Comparison of ENCODE assay signal across 11 cellular contexts in the genomic region with DNA sequence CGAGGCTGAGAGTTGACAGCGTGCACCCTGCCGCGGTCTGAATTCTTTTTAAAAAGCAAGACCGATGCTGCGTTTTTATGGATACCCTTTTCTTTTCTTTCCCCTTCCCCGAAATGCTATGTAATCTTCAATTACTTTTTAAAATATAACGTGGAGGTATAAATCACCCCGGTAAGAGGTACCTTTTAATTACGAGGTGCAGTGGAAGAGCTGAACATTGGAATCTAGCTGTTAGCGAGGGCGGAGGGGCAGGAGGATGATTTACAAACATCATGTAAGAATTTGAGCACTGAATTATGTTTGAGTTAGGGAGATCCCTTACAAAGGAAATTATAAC. TPM values are rescaled to one million over a fixed set of nuclear protein-coding genes. Genes with fewer than 3 reads are reported as not detected.
DNase-seq lines count a peak whose midpoint lies in the region; ATAC-seq and TF ChIP-seq lines count a peak whose summit lies in the region.
"Had no signal": no experiment of that assay in that cellular context is flagged by ENCODE, and none has a peak within 500 bp of the region (broad histone marks: within the 10 kb centered on the region; RNA-seq: fewer than 3 reads in every experiment).

No MANE protein-coding gene starts in this region.

- no peak overlapping the region for H4K5ac ChIP-seq in H9 (ENCODE audit: insufficient read length, low read depth, low read length)

- no peak overlapping the region for H4K8ac ChIP-seq in H9 (replicated peaks; ENCODE audit: insufficient read length, low read depth, low read length)

- H3K27ac ChIP-seq in H9 (ENCODE audit: insufficient read length, low read depth, low read length) (no peak overlapping the region), RWPE2 (ENCODE audit: poor library complexity, severe bottlenecking) (no peak overlapping the region), iPS-18a (ENCODE audit: low read length) (no peak overlapping the region), skin epidermis (peak overlapping the region in 3 of 21 experiments; percentile 59 to 64 (median 61))
- H3K27ac ChIP-seq in naive thymus-derived CD4-positive, alpha-beta T cell (ENCODE audit: low read depth, low read length), result no peak overlapping the region
- H3K27ac ChIP-seq: foreskin keratinocyte had no signal

- H3K4me2 ChIP-seq in H9 (ENCODE audit: insufficient read depth, insufficient read length, low read length), result peak overlapping the region; percentile 64

- H3K4me1 ChIP-seq in H9 (ENCODE audit: insufficient read depth, low read length), result no peaks in the 10 kb centered on the region
- peaks cover 3% of the 10 kb centered on the region for H3K4me1 ChIP-seq in RWPE2 (ENCODE audit: insufficient read depth, poor library complexity, severe bottlenecking)
- H3K4me1 ChIP-seq in iPS-18a (ENCODE audit: control insufficient read depth, low read depth, low read length), result peaks cover 2% of the 10 kb centered on the region
- no peaks in the 10 kb centered on the region for H3K4me1 ChIP-seq in naive thymus-derived CD4-positive, alpha-beta T cell (ENCODE audit: control insufficient read depth in 2 of 2, insufficient read depth in 2 of 2, low read length in 2 of 2)
- H3K4me1 ChIP-seq: foreskin keratinocyte had no signal

- H3K9me3 Mint-ChIP-seq in H9, result peaks cover 2 to 3% of the 10 kb centered on the region in 2 experiments
- H3K9me3 Mint-ChIP-seq in naive thymus-derived CD4-positive, alpha-beta T cell, result peaks cover 0 to 4% (median 1%) of the 10 kb centered on the region in 11 donors

- H3K79me2 ChIP-seq in H9 (ENCODE audit: insufficient read depth, low read length), result no peaks in the 10 kb centered on the region

- H3K27me3 ChIP-seq in H9 (ENCODE audit: insufficient read depth, low read length) (peaks cover 16% of the 10 kb centered on the region; the same call in 1 of the 2 replicates), RWPE2 (ENCODE audit: insufficient read depth, poor library complexity, severe bottlenecking) (peaks cover 37% of the 10 kb centered on the region), iPS-18a (ENCODE audit: control insufficient read depth, insufficient read depth, low read length) (peaks cover 60% of the 10 kb centered on the region)
- H3K27me3 ChIP-seq in naive thymus-derived CD4-positive, alpha-beta T cell (ENCODE audit: control insufficient read depth in 2 of 2, insufficient read depth in 2 of 2, low read length in 2 of 2), result no peaks in the 10 kb centered on the region

- no peaks in the 10 kb centered on the region for H3K79me1 ChIP-seq in H9 (ENCODE audit: insufficient read depth, low read depth, low read length, poor library complexity, severe bottlenecking)

- peaks cover 11% of the 10 kb centered on the region for H3K23me2 ChIP-seq in H9 (ENCODE audit: insufficient read length, low read depth, low read length, poor library complexity, severe bottlenecking)

- no peak for TF ChIP-seq POLR2A in erythroblast (IDR thresholded peaks at IDR 0.05; ENCODE audit: low read length)

- H3K56ac ChIP-seq in H9 (ENCODE audit: insufficient read length, low read depth, low read length), result no peak overlapping the region

- peak overlapping the region; percentile 54 for H3K4me3 ChIP-seq in RWPE2 (ENCODE audit: severe bottlenecking)
- H3K4me3 ChIP-seq in iPS-18a (ENCODE audit: low read length), result peak overlapping the region; percentile 66
- peak overlapping the region in 6 of 7 experiments; percentile 20 to 55 (median 35) for H3K4me3 ChIP-seq in skin epidermis
- no peak overlapping the region for H3K4me3 ChIP-seq in naive thymus-derived CD4-positive, alpha-beta T cell (ENCODE audit: low read length)

- POLR2A ChIA-PET in naive thymus-derived CD4-positive, alpha-beta T cell (lab: Charles Lee), result no interaction called here

- H3K9me3 ChIP-seq in H9 (ENCODE audit: control insufficient read depth, low read depth, low read length) (no peaks in the 10 kb centered on the region), RWPE2 (ENCODE audit: severe bottlenecking) (no peaks in the 10 kb centered on the region), iPS-18a (ENCODE audit: control insufficient read depth, low read depth, low read length) (no peaks in the 10 kb centered on the region)
- no peaks in the 10 kb centered on the region for H3K9me3 ChIP-seq in naive thymus-derived CD4-positive, alpha-beta T cell (ENCODE audit: control insufficient read depth in 2 of 3, low read length in 3 of 3)

- peaks cover 0 to 2% (median under 1%) of the 10 kb centered on the region in 3 experiments; a peak in 4 of 7 replicates for H3K36me3 Mint-ChIP-seq in H9 (ENCODE audit: insufficient read depth in 1 of 3, low read depth in 3 of 3)
- peaks cover 0 to under 1% (median 0%) of the 10 kb centered on the region in 5 donors for H3K36me3 Mint-ChIP-seq in naive thymus-derived CD4-positive, alpha-beta T cell

- H3K9ac ChIP-seq in H9 (ENCODE audit: extremely low read depth, insufficient read length, low read length), result no peak overlapping the region
- no peak overlapping the region for H3K9ac ChIP-seq in iPS-18a (ENCODE audit: low read length)

- no peak overlapping the region for H2AK5ac ChIP-seq in H9 (ENCODE audit: insufficient read length, low read length)

- H3T11ph ChIP-seq in H9 (ENCODE audit: low read length), result no peak overlapping the region

- no peak overlapping the region for H2BK15ac ChIP-seq in H9 (ENCODE audit: low read depth, low read length)

- H2AFZ ChIP-seq in H9 (ENCODE audit: low read length), result no peak overlapping the region

- no CpG with 5 or more reads among the region's 12 CpGs for WGBS in H9 (ENCODE audit: extremely low coverage, insufficient read length, low lambda C conversion rate)

- H2BK5ac ChIP-seq in H9 (ENCODE audit: insufficient read length, low read length), result no peak overlapping the region

- CTCF ChIA-PET in naive thymus-derived CD4-positive, alpha-beta T cell (lab: Charles Lee), result no interaction called here

- no peaks in the 10 kb centered on the region for H4K20me1 ChIP-seq in H9 (ENCODE audit: control insufficient read depth, insufficient read depth, insufficient read length)

- ATAC-seq in RWPE2 (ENCODE audit: low read depth) (peak; percentile 6; the same call in 2 of the 3 replicates), GM18517 (IDR thresholded peaks at IDR 0.05; ENCODE audit: unreplicated experiment) (no peak)
- ATAC-seq in naive thymus-derived CD4-positive, alpha-beta T cell, result no peak

- TF ChIP-seq CTCF in H9 (conservative IDR thresholded peaks at IDR 0.05) (no peak), RWPE2 (IDR thresholded peaks at IDR 0.05; ENCODE audit: poor library complexity, severe bottlenecking) (no peak)

- H3K4me1 Mint-ChIP-seq in H9, result peaks cover 30 to 36% of the 10 kb centered on the region in 2 experiments
- peaks cover 0 to 1% (median 0%) of the 10 kb centered on the region in 7 donors for H3K4me1 Mint-ChIP-seq in naive thymus-derived CD4-positive, alpha-beta T cell

- no peak overlapping the region for H4K91ac ChIP-seq in H9 (ENCODE audit: insufficient read length, low read depth, low read length)

- no peak overlapping the region for H2BK120ac ChIP-seq in H9 (ENCODE audit: low read depth, low read length, poor library complexity, severe bottlenecking)

- DNase-seq in H9 (no peak), RWPE2 (ENCODE audit: low spot score) (no peak), erythroblast (lab: John Stamatoyannopoulos, UW) (no peak), iPS-NIHi7 (ENCODE audit: extremely low spot score) (no peak)
- no peak for DNase-seq in naive thymus-derived CD4-positive, alpha-beta T cell
- DNase-seq: NCI-H187 had no signal

- intact Hi-C loops in naive thymus-derived CD4-positive, alpha-beta T cell (cut with micrococcal nuclease), result no loop called here

- no peak overlapping the region for H3K27ac Mint-ChIP-seq in H9
- H3K27ac Mint-ChIP-seq in naive thymus-derived CD4-positive, alpha-beta T cell, result no peak overlapping the region

- no peak overlapping the region for H3K4ac ChIP-seq in H9 (ENCODE audit: low read depth, low read length)

- H3K27me3 Mint-ChIP-seq in H9 (ENCODE audit: low read depth), result peaks cover 61% of the 10 kb centered on the region
- H3K27me3 Mint-ChIP-seq in naive thymus-derived CD4-positive, alpha-beta T cell, result peaks cover 44 to 84% (median 73%) of the 10 kb centered on the region in 5 donors

- H3K4me3 Mint-ChIP-seq in H9, result peak overlapping the region; percentile 62 to 84
- no peak overlapping the region for H3K4me3 Mint-ChIP-seq in naive thymus-derived CD4-positive, alpha-beta T cell

- no peak overlapping the region for H2BK12ac ChIP-seq in H9 (ENCODE audit: insufficient read length, low read depth, low read length)

- H3K23ac ChIP-seq in H9 (ENCODE audit: insufficient read length, low read depth, low read length), result no peak overlapping the region

- H3K36me3 ChIP-seq in RWPE2 (ENCODE audit: low read depth) (no peaks in the 10 kb centered on the region), iPS-18a (ENCODE audit: control insufficient read depth, low read depth, low read length) (no peaks in the 10 kb centered on the region)
- H3K36me3 ChIP-seq in naive thymus-derived CD4-positive, alpha-beta T cell (ENCODE audit: control insufficient read depth in 2 of 3, insufficient read depth in 3 of 3, low read length in 3 of 3), result no peaks in the 10 kb centered on the region

- H2BK20ac ChIP-seq in H9 (ENCODE audit: low read depth, low read length, poor library complexity, severe bottlenecking), result no peak overlapping the region

- no peak overlapping the region for H3K14ac ChIP-seq in H9 (ENCODE audit: insufficient read depth, low read length)

- no peak overlapping the region for H3K18ac ChIP-seq in H9 (ENCODE audit: insufficient read length, low read depth, low read length)

RNA-seq across cellular contexts. Expression of a gene that starts 1.2 kb away (rescaled TPM):
- 0.68 and 0.74 TPM in 2 replicates for total RNA-seq in H9 (2021)
- total RNA-seq in naive thymus-derived CD4-positive, alpha-beta T cell, result under 1 TPM in 1 of 5 experiments, not detected in 4; 0.16 TPM
- polyA plus RNA-seq in naive thymus-derived CD4-positive, alpha-beta T cell, result not detected
- total RNA-seq: activated CD8-positive, alpha-beta memory T cell treated with anti-CD3 and anti-CD28 coated beads for 36 hours; foreskin keratinocyte had no signal
- polyA plus RNA-seq: foreskin keratinocyte had no signal

Comparison
In these comparisons a context has a peak if more than half of its experiments do, and no peak if none do; other contexts are left out.
1. H3K4me3 Mint-ChIP-seq: peak in H9 (2 of 2); none in naive thymus-derived CD4-positive, alpha-beta T cell (0 of 10).